Comparison of ENCODE assay signal across 17 cellular contexts in the genomic region with DNA sequence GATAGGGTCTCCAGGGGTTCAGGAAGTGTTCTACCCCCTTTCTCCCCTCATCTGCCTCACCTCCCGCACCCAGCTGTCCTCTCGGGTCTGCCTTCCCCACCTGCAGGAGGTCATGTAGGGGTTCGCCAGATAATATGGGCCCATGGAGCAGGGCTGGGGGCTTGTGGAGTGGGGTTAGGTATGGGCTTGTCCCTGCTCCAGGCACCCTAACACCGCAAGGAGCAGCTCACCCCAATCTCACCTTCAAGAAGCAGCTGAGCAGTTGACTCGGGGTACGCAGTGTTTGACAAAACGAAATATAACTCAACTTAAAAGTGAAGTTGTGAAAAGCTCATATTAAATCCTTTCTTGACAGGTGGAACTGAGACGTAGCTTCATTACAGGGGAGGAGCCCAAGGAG.
DNase-seq lines count a peak whose midpoint lies in the region; ATAC-seq and TF ChIP-seq lines count a peak whose summit lies in the region.
"Had no signal": no experiment of that assay in that cellular context is flagged by ENCODE, and none has a peak within 500 bp of the region (broad histone marks: within the 10 kb centered on the region; RNA-seq: fewer than 3 reads in every experiment).

No MANE protein-coding gene starts in this region.

- POLR2A ChIA-PET in WTC11 (lab: Charles Lee), result no interaction called here

- no peaks in the 10 kb centered on the region for H3K9me2 ChIP-seq in Karpas-422 (replicated peaks; ENCODE audit: insufficient read depth, low read length)

- H3K9me3 Mint-ChIP-seq in WTC11, result peaks cover 9% of the 10 kb centered on the region
- H3K9me3 Mint-ChIP-seq in nephron progenitor cell, result peaks cover 7% of the 10 kb centered on the region

- H3K4me1 Mint-ChIP-seq in WTC11 (peaks cover 10% of the 10 kb centered on the region), nephron progenitor cell (peaks cover 15% of the 10 kb centered on the region)

- H2BK5ac ChIP-seq in trophoblast cell (ENCODE audit: low read depth, low read length, poor library complexity), result no peak overlapping the region

- no peaks in the 10 kb centered on the region for H3K36me3 ChIP-seq in Karpas-422 (ENCODE audit: insufficient read depth, low read length)
- H3K36me3 ChIP-seq in trophoblast cell (ENCODE audit: control insufficient read depth in 1 of 2, insufficient read depth in 2 of 2, low read length in 2 of 2), result peaks cover 10 to 11% of the 10 kb centered on the region in 2 experiments
- H3K36me3 ChIP-seq: BE2C, HAP-1 had no signal

- no peak overlapping the region for H3K9ac ChIP-seq in Karpas-422 (ENCODE audit: low read length)
- H3K9ac ChIP-seq in trophoblast cell (ENCODE audit: low read length), result no peak overlapping the region

- no peak overlapping the region for H4K8ac ChIP-seq in trophoblast cell (ENCODE audit: low read depth, low read length)

- H3K27ac Mint-ChIP-seq in WTC11 (peak overlapping the region; percentile 44; the same call in 1 of the 2 replicates), nephron progenitor cell (peak overlapping the region; percentile 64)
- H3K27ac Mint-ChIP-seq: CD8-positive, alpha-beta T cell; GM23338 had no signal

- H3K79me1 ChIP-seq in trophoblast cell (ENCODE audit: low read length), result no peaks in the 10 kb centered on the region

- H3K14ac ChIP-seq in trophoblast cell (ENCODE audit: low read length), result peak overlapping the region; percentile 9

- no CpG with 5 or more reads among the region's 8 CpGs for WGBS in trophoblast cell (ENCODE audit: extremely low coverage, insufficient coverage, insufficient read length)

- H3K27me3 Mint-ChIP-seq in WTC11 (ENCODE audit: low read depth) (no peaks in the 10 kb centered on the region), nephron progenitor cell (ENCODE audit: low read depth, poor library complexity) (peaks cover 3% of the 10 kb centered on the region)

- no peak overlapping the region for H3K4ac ChIP-seq in trophoblast cell (ENCODE audit: low read depth, low read length)

- H4K20me1 ChIP-seq in Karpas-422 (ENCODE audit: insufficient read depth, low read depth, low read length), result no peaks in the 10 kb centered on the region

- H3K4me3 Mint-ChIP-seq in WTC11, result no peak overlapping the region
- no peak overlapping the region for H3K4me3 Mint-ChIP-seq in nephron progenitor cell
- H3K4me3 Mint-ChIP-seq: CD8-positive, alpha-beta T cell; GM23338 had no signal

- no peak overlapping the region for H3K18ac ChIP-seq in trophoblast cell (ENCODE audit: low read length)

- H2AK5ac ChIP-seq in trophoblast cell (ENCODE audit: low read length), result no peak overlapping the region

- H2BK12ac ChIP-seq in trophoblast cell (ENCODE audit: low read length), result no peak overlapping the region

- H2BK120ac ChIP-seq in trophoblast cell (ENCODE audit: insufficient read depth, low read length, poor library complexity), result no peak overlapping the region

- H3K23ac ChIP-seq in trophoblast cell (ENCODE audit: low read length), result no peak overlapping the region

- H3K27me3 ChIP-seq in Karpas-422 (ENCODE audit: low read length), result no peaks in the 10 kb centered on the region
- no peaks in the 10 kb centered on the region for H3K27me3 ChIP-seq in trophoblast cell (ENCODE audit: insufficient read depth, low read length)
- H3K27me3 ChIP-seq: BE2C had no signal

- H3K4me1 ChIP-seq in Karpas-422 (ENCODE audit: low read length), result peaks cover 10% of the 10 kb centered on the region
- peaks cover 3% of the 10 kb centered on the region in 2 experiments for H3K4me1 ChIP-seq in trophoblast cell (ENCODE audit: control insufficient read depth in 1 of 2, insufficient read depth in 2 of 2, low read length in 2 of 2)
- H3K4me1 ChIP-seq: BE2C, HAP-1 had no signal

- H3K9me3 ChIP-seq in Karpas-422 (ENCODE audit: low read length), result no peaks in the 10 kb centered on the region
- H3K9me3 ChIP-seq in trophoblast cell (ENCODE audit: insufficient read depth, low read depth, low read length), result no peaks in the 10 kb centered on the region
- H3K9me3 ChIP-seq: A549, BE2C, HAP-1 had no signal

- H4K91ac ChIP-seq in trophoblast cell (ENCODE audit: low read depth, low read length), result no peak overlapping the region

- DNase-seq in Karpas-422, result peak; percentile 7
- DNase-seq in WTC11 (ENCODE audit: low spot score), result no peak
- DNase-seq in nephron progenitor cell, result no peak
- DNase-seq in trophoblast cell, result no peak
- DNase-seq in activated effector memory CD4-positive, alpha-beta T cell treated with Interleukin-2 at 50 U/mL for 16 hours, result no peak
- DNase-seq in OCI-M2 (lab: John Stamatoyannopoulos, UW; ENCODE audit: unreplicated experiment), result no peak
- DNase-seq: BE2C; CD8-positive, alpha-beta T cell; COR-L47; DND-41; GDM1 had no signal

- CTCF ChIA-PET in WTC11 (lab: Charles Lee), result interaction anchor here (0.6 to 1.6 kb wide), 4 partner anchors 11 to 33 kb away, joined by 3 to 4 read pairs (median 4); no protein-coding TSS in a partner anchor

- no peaks in the 10 kb centered on the region for H3K79me2 ChIP-seq in Karpas-422 (ENCODE audit: low read length)
- H3K79me2 ChIP-seq in trophoblast cell (ENCODE audit: control insufficient read depth, insufficient read depth, low read length, poor library complexity), result no peaks in the 10 kb centered on the region

- H3K36me3 Mint-ChIP-seq in WTC11, result peaks cover 3% of the 10 kb centered on the region
- H3K36me3 Mint-ChIP-seq in nephron progenitor cell (ENCODE audit: low read depth), result peaks cover 19% of the 10 kb centered on the region
- H3K36me3 Mint-ChIP-seq: CD8-positive, alpha-beta T cell had no signal

- H3K27ac ChIP-seq in Karpas-422 (ENCODE audit: low read length) (no peak overlapping the region), trophoblast cell (ENCODE audit: low read depth, low read length) (no peak overlapping the region)
- H3K27ac ChIP-seq: C4-2B, HL-60 had no signal

- no peak overlapping the region for H3K4me2 ChIP-seq in Karpas-422 (ENCODE audit: low read depth, low read length, poor library complexity, severe bottlenecking)
- no peak overlapping the region for H3K4me2 ChIP-seq in trophoblast cell (ENCODE audit: low read length)
- H3K4me2 ChIP-seq: A549, GM23338 had no signal

- no peak overlapping the region for H4K12ac ChIP-seq in trophoblast cell (ENCODE audit: low read depth, low read length)

- ATAC-seq in WTC11 (no peak), HG02973 (IDR thresholded peaks at IDR 0.05; ENCODE audit: unreplicated experiment) (no peak)
- ATAC-seq: CD8-positive, alpha-beta T cell had no signal

- H2AFZ ChIP-seq in Karpas-422 (ENCODE audit: low read length), result no peak overlapping the region
- no peak overlapping the region for H2AFZ ChIP-seq in trophoblast cell (ENCODE audit: insufficient read depth, low read length, poor library complexity)
- H2AFZ ChIP-seq: GM23338 had no signal

- H3K4me3 ChIP-seq in Karpas-422 (ENCODE audit: low read length), result no peak overlapping the region
- no peak overlapping the region for H3K4me3 ChIP-seq in trophoblast cell (ENCODE audit: low read depth, low read length)
- H3K4me3 ChIP-seq: A549, GM23338, HAP-1 had no signal

- TF ChIP-seq CTCF in WTC11 (IDR thresholded peaks at IDR 0.05) (no peak), nephron progenitor cell (IDR thresholded peaks at IDR 0.05) (no peak)

TF ChIP-seq in WTC11, 78 proteins besides CTCF, POLR2A, EP300 and RAD21 (continues in another document):
- TF ChIP-seq, protein P1, sequence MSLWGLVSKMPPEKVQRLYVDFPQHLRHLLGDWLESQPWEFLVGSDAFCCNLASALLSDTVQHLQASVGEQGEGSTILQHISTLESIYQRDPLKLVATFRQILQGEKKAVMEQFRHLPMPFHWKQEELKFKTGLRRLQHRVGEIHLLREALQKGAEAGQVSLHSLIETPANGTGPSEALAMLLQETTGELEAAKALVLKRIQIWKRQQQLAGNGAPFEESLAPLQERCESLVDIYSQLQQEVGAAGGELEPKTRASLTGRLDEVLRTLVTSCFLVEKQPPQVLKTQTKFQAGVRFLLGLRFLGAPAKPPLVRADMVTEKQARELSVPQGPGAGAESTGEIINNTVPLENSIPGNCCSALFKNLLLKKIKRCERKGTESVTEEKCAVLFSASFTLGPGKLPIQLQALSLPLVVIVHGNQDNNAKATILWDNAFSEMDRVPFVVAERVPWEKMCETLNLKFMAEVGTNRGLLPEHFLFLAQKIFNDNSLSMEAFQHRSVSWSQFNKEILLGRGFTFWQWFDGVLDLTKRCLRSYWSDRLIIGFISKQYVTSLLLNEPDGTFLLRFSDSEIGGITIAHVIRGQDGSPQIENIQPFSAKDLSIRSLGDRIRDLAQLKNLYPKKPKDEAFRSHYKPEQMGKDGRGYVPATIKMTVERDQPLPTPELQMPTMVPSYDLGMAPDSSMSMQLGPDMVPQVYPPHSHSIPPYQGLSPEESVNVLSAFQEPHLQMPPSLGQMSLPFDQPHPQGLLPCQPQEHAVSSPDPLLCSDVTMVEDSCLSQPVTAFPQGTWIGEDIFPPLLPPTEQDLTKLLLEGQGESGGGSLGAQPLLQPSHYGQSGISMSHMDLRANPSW (CRISPR knock-in tag; conservative IDR thresholded peaks at IDR 0.05; ENCODE audit: low read depth), result no peak
- TF ChIP-seq ZNF423 (CRISPR knock-in tag; IDR thresholded peaks at IDR 0.05), result no peak
- TF ChIP-seq ATF1 (CRISPR knock-in tag; IDR thresholded peaks at IDR 0.05), result no peak
- TF ChIP-seq, protein P2, sequence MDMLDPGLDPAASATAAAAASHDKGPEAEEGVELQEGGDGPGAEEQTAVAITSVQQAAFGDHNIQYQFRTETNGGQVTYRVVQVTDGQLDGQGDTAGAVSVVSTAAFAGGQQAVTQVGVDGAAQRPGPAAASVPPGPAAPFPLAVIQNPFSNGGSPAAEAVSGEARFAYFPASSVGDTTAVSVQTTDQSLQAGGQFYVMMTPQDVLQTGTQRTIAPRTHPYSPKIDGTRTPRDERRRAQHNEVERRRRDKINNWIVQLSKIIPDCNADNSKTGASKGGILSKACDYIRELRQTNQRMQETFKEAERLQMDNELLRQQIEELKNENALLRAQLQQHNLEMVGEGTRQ (CRISPR knock-in tag; IDR thresholded peaks at IDR 0.05), result no peak
- TF ChIP-seq ZNF416 (CRISPR knock-in tag; IDR thresholded peaks at IDR 0.05), result no peak
- TF ChIP-seq KAT7 (CRISPR knock-in tag; IDR thresholded peaks at IDR 0.05; ENCODE audit: borderline replicate concordance), result no peak
